Comparison of ENCODE assay signal across 8 cellular contexts in genomic region chr22:31629741-31630184, GRCh38. TPM values are rescaled to one million over a fixed set of nuclear protein-coding genes. Genes with fewer than 3 reads are reported as not detected.
DNase-seq lines count a peak whose midpoint lies in the region; ATAC-seq and TF ChIP-seq lines count a peak whose summit lies in the region.

No MANE protein-coding gene starts in this region.

- CTCF ChIA-PET in HEK293 (lab: Yijun Ruan, JAX), result interaction anchor here (0.5 to 5.1 kb wide), 6 partner anchors 20 to 73 kb away, joined by 3 to 30 read pairs (median 4); no protein-coding TSS in a partner anchor
- CTCF ChIA-PET in activated CD8-positive, alpha-beta T cell treated with anti-CD3 and anti-CD28 coated beads, Interleukin-2, amount 10 ng/mL, durations not matched to agents 7 days and 5 days (lab: Charles Lee), result interaction anchor here (1.1 to 7.4 kb wide), 5 partner anchors 9 to 341 kb away, joined by 3 to 58 read pairs (median 4); no protein-coding TSS in a partner anchor

- peak overlapping the region; percentile 83 for H3K4me3 Mint-ChIP-seq in activated CD8-positive, alpha-beta T cell treated with anti-CD3 and anti-CD28 coated beads, Interleukin-2, amount 10 ng/mL, durations not matched to agents 7 days and 5 days

- H3K27me3 ChIP-seq in iPS DF 6.9 (ENCODE audit: control insufficient read depth, insufficient read depth, low read length) (no peaks in the 10 kb centered on the region), spleen (replicated peaks in 1 of 7) (no peaks in the 10 kb centered on the region)

- TF ChIP-seq CTCF in HEK293 (tag by site-specific recombination; IDR thresholded peaks at IDR 0.05) (no peak), spleen (IDR thresholded peaks at IDR 0.05 in 8 of 11, conservative IDR thresholded peaks at IDR 0.05 in 3 of 11) (no peak), omental fat pad (IDR thresholded peaks at IDR 0.05) (no peak), GM13977 (IDR thresholded peaks at IDR 0.05; ENCODE audit: extremely low read depth, insufficient read depth, missing control alignments) (no peak)

- POLR2A ChIA-PET in HEK293 (lab: Yijun Ruan, JAX), result interaction anchor here (0.9 to 2.2 kb wide), 12 partner anchors 10 to 283 kb away, joined by 3 to 39 read pairs (median 6); partner anchors contain the start of genes DRG1, PATZ1 and PISD
- POLR2A ChIA-PET in activated CD8-positive, alpha-beta T cell treated with anti-CD3 and anti-CD28 coated beads, Interleukin-2, amount 10 ng/mL, durations not matched to agents 7 days and 5 days (lab: Charles Lee), result interaction anchor here (0.7 to 2.1 kb wide), 12 partner anchors 9 to 339 kb away, joined by 3 to 15 read pairs (median 4); partner anchors contain the start of genes DRG1, PIK3IP1, PISD and SFI1

- intact Hi-C loops in spleen (cut with DNase I; ENCODE audit: low total_unique reads), result loop anchor here (10.0 kb wide), 2 partner anchors 135 to 285 kb away; partner anchors contain the start of genes PATZ1 and SFI1

- WGBS in iPS DF 6.9 (ENCODE audit: insufficient coverage, insufficient read length), result no CpG with 5 or more reads among the region's 14 CpGs
- 33 to 75% (median 39%) methylated on average over 5 to 14 of the region's 14 CpGs for WGBS in spleen, 5 donors

- H3K4me1 Mint-ChIP-seq in activated CD8-positive, alpha-beta T cell treated with anti-CD3 and anti-CD28 coated beads, Interleukin-2, amount 10 ng/mL, durations not matched to agents 7 days and 5 days (ENCODE audit: low read depth), result peaks cover 41% of the 10 kb centered on the region

- no peak for DNase-seq in activated CD8-positive, alpha-beta T cell treated with anti-CD3 and anti-CD28 coated beads, Interleukin-2, amount 10 ng/mL, durations not matched to agents 7 days and 5 days
- DNase-seq in iPS DF 6.9 (ENCODE audit: low read depth, low spot score), result no peak
- DNase-seq in spleen, result peak; percentile 86
- DNase-seq in omental fat pad (ENCODE audit: low spot score), result no peak
- no peak for DNase-seq in NCI-H128 (lab: John Stamatoyannopoulos, UW; ENCODE audit: unreplicated experiment)
- no peak for DNase-seq in GM13977 (ENCODE audit: low spot score)

- TF ChIP-seq POLR2A in spleen (IDR thresholded peaks at IDR 0.05), result no peak

- no peaks in the 10 kb centered on the region for H3K9me3 Mint-ChIP-seq in activated CD8-positive, alpha-beta T cell treated with anti-CD3 and anti-CD28 coated beads, Interleukin-2, amount 10 ng/mL, durations not matched to agents 7 days and 5 days (ENCODE audit: insufficient read depth)

- H3K4me3 ChIP-seq in HEK293 (ENCODE audit: low read depth, low read length), result peak overlapping the region; percentile 73
- H3K4me3 ChIP-seq in iPS DF 6.9 (ENCODE audit: low read length), result peak overlapping the region; percentile 78
- peak overlapping the region; percentile 34 to 78 (median 67) for H3K4me3 ChIP-seq in spleen

- H3K27ac Mint-ChIP-seq in activated CD8-positive, alpha-beta T cell treated with anti-CD3 and anti-CD28 coated beads, Interleukin-2, amount 10 ng/mL, durations not matched to agents 7 days and 5 days, result peak overlapping the region; percentile 96

- H3K4me1 ChIP-seq in HEK293 (ENCODE audit: control insufficient read depth, insufficient read depth, low read length) (peaks cover 2% of the 10 kb centered on the region; the same call in 1 of the 2 replicates), iPS DF 6.9 (ENCODE audit: control insufficient read depth, insufficient read depth, low read length) (peaks cover 15% of the 10 kb centered on the region), spleen (peaks cover 42 to 100% (median 82%) of the 10 kb centered on the region in 6 donors)

- H3K36me3 Mint-ChIP-seq in activated CD8-positive, alpha-beta T cell treated with anti-CD3 and anti-CD28 coated beads, Interleukin-2, amount 10 ng/mL, durations not matched to agents 7 days and 5 days (ENCODE audit: low read depth), result peaks cover 2% of the 10 kb centered on the region

- in situ Hi-C loops in GM13977 (cut with MboI; ENCODE audit: low pct_unique_long_range_greater_than_20kb, low sequenced_read_pairs, unreplicated experiment), result no loop called here

- ATAC-seq in activated CD8-positive, alpha-beta T cell treated with anti-CD3 and anti-CD28 coated beads, Interleukin-2, amount 10 ng/mL, durations not matched to agents 7 days and 5 days, result no peak
- ATAC-seq in HG02840 (IDR thresholded peaks at IDR 0.05; ENCODE audit: low FRiP score, unreplicated experiment) (no peak), omental fat pad (ENCODE audit: low FRiP score) (no peak)

- H3K27ac ChIP-seq in HEK293 (ENCODE audit: extremely low read depth, low read depth, low read length), result peak overlapping the region; percentile 80
- H3K27ac ChIP-seq in iPS DF 6.9 (ENCODE audit: low read length), result no peak overlapping the region
- H3K27ac ChIP-seq in spleen, result peak overlapping the region; percentile 86 to 97 (median 94)

- H3K9me3 ChIP-seq in HEK293 (ENCODE audit: control insufficient read depth, insufficient read depth, low read depth, low read length) (no peaks in the 10 kb centered on the region), iPS DF 6.9 (ENCODE audit: control insufficient read depth, insufficient read depth, low read length) (no peaks in the 10 kb centered on the region), spleen (no peaks in the 10 kb centered on the region)

- H3K27me3 Mint-ChIP-seq in activated CD8-positive, alpha-beta T cell treated with anti-CD3 and anti-CD28 coated beads, Interleukin-2, amount 10 ng/mL, durations not matched to agents 7 days and 5 days (ENCODE audit: low read depth), result no peaks in the 10 kb centered on the region

- peaks cover 5 to 23% of the 10 kb centered on the region in 2 experiments; a peak in 2 of 3 replicates for H3K36me3 ChIP-seq in HEK293 (ENCODE audit: control insufficient read depth in 2 of 2, insufficient read depth in 1 of 2, low read length in 2 of 2)
- no peaks in the 10 kb centered on the region for H3K36me3 ChIP-seq in iPS DF 6.9 (ENCODE audit: control insufficient read depth, insufficient read depth, low read length)
- H3K36me3 ChIP-seq in spleen, result peaks cover 0 to 69% (median 5%) of the 10 kb centered on the region in 6 donors

TF ChIP-seq in HEK293, 187 proteins besides CTCF, POLR2A, EP300 and RAD21:
- no peak for TF ChIP-seq MYNN (tag by site-specific recombination; IDR thresholded peaks at IDR 0.05; ENCODE audit: borderline replicate concordance)
- no peak for TF ChIP-seq ZNF660 (tag by site-specific recombination; IDR thresholded peaks at IDR 0.05)
- no peak for TF ChIP-seq ZBTB11 (tag by site-specific recombination; conservative IDR thresholded peaks at IDR 0.05; ENCODE audit: low read depth)
- no peak for TF ChIP-seq ZNF335 (tag by site-specific recombination; conservative IDR thresholded peaks at IDR 0.05)
- no peak for TF ChIP-seq SP2 (tag by site-specific recombination; IDR thresholded peaks at IDR 0.05)
- no peak for TF ChIP-seq HOXA7 (CRISPR knock-in tag; IDR thresholded peaks at IDR 0.05; ENCODE audit: borderline replicate concordance)
- TF ChIP-seq ZBTB7A (tag by site-specific recombination; IDR thresholded peaks at IDR 0.05; ENCODE audit: low read depth), result no peak
- no peak for TF ChIP-seq ZNF423 (tag by site-specific recombination; IDR thresholded peaks at IDR 0.05)
- no peak for TF ChIP-seq ZNF211 (tag by site-specific recombination; IDR thresholded peaks at IDR 0.05; ENCODE audit: low read depth)
- TF ChIP-seq ZNF426 (tag by site-specific recombination; IDR thresholded peaks at IDR 0.05), result no peak
- no peak for TF ChIP-seq ZNF350 (tag by site-specific recombination; IDR thresholded peaks at IDR 0.05)
- no peak for TF ChIP-seq ZNF639 (tag by site-specific recombination; IDR thresholded peaks at IDR 0.05)
- no peak for TF ChIP-seq YY2 (tag by site-specific recombination; IDR thresholded peaks at IDR 0.05)

RNA-seq across cellular contexts. Expression of gene PISD, which starts 32.3 kb away (rescaled TPM):
- total RNA-seq in activated CD8-positive, alpha-beta T cell treated with anti-CD3 and anti-CD28 coated beads, Interleukin-2, amount 10 ng/mL, durations not matched to agents 7 days and 5 days, result 10 to 100 TPM; 28.8 to 29.2 TPM
- total RNA-seq in spleen (100 to 1,000 TPM in 2 of 7 donors, 10 to 100 TPM in 5; 52.6 to 108 (median 83.0) TPM), omental fat pad (100 to 1,000 TPM in 3 of 4 donors, 10 to 100 TPM in 1; 55.2 to 165 (median 122) TPM)
- polyA plus RNA-seq in spleen, result 10 to 100 TPM; 27.6 to 41.7 (median 32.1) TPM
